8 cellular contexts compared by ENCODE assay signal in the genomic region with DNA sequence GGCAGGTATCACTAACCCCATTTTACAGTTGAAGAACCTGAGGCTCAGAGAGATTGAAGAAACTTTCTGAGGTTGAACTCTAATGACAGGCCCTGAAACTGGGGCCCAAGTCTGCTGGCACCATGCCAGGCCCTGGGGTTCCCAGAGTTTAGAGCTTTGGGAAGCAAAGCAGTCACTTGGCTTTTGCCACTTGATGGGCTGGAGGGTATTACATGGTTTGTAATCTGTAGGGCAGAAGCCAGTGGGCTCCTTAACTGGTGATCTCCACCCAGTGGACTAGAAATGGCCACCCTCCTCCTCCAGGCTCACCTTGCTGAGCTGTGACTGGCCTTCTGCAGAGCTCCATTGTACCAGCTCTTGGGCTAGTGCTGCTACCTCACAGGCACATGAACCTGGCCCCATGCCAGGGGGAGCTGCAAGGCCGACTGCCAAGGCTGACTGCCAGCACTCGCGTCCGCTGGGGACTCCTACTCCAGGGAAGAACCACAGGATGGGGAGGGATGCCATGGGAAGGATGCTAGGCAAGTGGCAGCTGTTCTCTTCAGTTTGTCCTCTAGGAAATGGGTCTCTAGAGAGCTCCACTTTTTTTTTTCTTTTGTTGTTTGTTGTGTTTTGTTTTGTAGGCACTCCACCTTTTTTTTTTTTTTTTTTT.
DNase-seq lines count a peak whose midpoint lies in the region; ATAC-seq lines count a peak whose summit lies in the region.

No MANE protein-coding gene starts in this region.

- H3K4me1 ChIP-seq in naive thymus-derived CD4-positive, alpha-beta T cell (ENCODE audit: control insufficient read depth in 2 of 2, insufficient read depth in 2 of 2, low read length in 2 of 2) = no peaks in the 10 kb centered on the region

- no peak overlapping the region for H3K27ac Mint-ChIP-seq in naive thymus-derived CD4-positive, alpha-beta T cell

- POLR2A ChIA-PET in naive thymus-derived CD4-positive, alpha-beta T cell (lab: Charles Lee) = no interaction called here

- H3K27me3 ChIP-seq in naive thymus-derived CD4-positive, alpha-beta T cell (ENCODE audit: control insufficient read depth in 2 of 2, insufficient read depth in 2 of 2, low read length in 2 of 2) = no peaks in the 10 kb centered on the region

- no peaks in the 10 kb centered on the region for H3K9me3 Mint-ChIP-seq in naive thymus-derived CD4-positive, alpha-beta T cell

- H3K27me3 Mint-ChIP-seq in naive thymus-derived CD4-positive, alpha-beta T cell = no peaks in the 10 kb centered on the region

- intact Hi-C loops in naive thymus-derived CD4-positive, alpha-beta T cell (cut with micrococcal nuclease) = no loop called here

- CTCF ChIA-PET in naive thymus-derived CD4-positive, alpha-beta T cell (lab: Charles Lee) = no interaction called here

- no peaks in the 10 kb centered on the region for H3K9me3 ChIP-seq in naive thymus-derived CD4-positive, alpha-beta T cell (ENCODE audit: control insufficient read depth in 2 of 3, low read length in 3 of 3)

- peak overlapping the region; percentile 31 for H3K27ac ChIP-seq in cingulate gyrus (ENCODE audit: low read depth, low read length)
- H3K27ac ChIP-seq in naive thymus-derived CD4-positive, alpha-beta T cell (ENCODE audit: low read depth, low read length) = no peak overlapping the region

- peaks cover 0 to 4% (median 0%) of the 10 kb centered on the region in 7 donors for H3K4me1 Mint-ChIP-seq in naive thymus-derived CD4-positive, alpha-beta T cell

- H3K4me3 Mint-ChIP-seq in naive thymus-derived CD4-positive, alpha-beta T cell = no peak overlapping the region

- no peak for ATAC-seq in naive thymus-derived CD4-positive, alpha-beta T cell
- ATAC-seq in HG03095 (IDR thresholded peaks at IDR 0.05; ENCODE audit: unreplicated experiment) (no peak), HG02973 (IDR thresholded peaks at IDR 0.05; ENCODE audit: unreplicated experiment) (no peak)

- H3K36me3 Mint-ChIP-seq in naive thymus-derived CD4-positive, alpha-beta T cell = peaks cover 0 to 26% (median 0%) of the 10 kb centered on the region in 5 donors

- H3K4me3 ChIP-seq in naive thymus-derived CD4-positive, alpha-beta T cell (ENCODE audit: low read length) = no peak overlapping the region

- DNase-seq in D341Med (ENCODE audit: low spot score) = peak; percentile 85
- DNase-seq in NCI-H2107 (lab: John Stamatoyannopoulos, UW) = peak; percentile 74
- peak; percentile 83 for DNase-seq in midbrain (lab: John Stamatoyannopoulos, UW)
- DNase-seq in naive thymus-derived CD4-positive, alpha-beta T cell = no peak
- no peak for DNase-seq in stimulated activated naive CD4-positive, alpha-beta T cell (lab: John Stamatoyannopoulos, UW)

- H3K36me3 ChIP-seq in naive thymus-derived CD4-positive, alpha-beta T cell (ENCODE audit: control insufficient read depth in 2 of 3, insufficient read depth in 3 of 3, low read length in 3 of 3) = peaks cover 0 to 34% (median 0%) of the 10 kb centered on the region in 3 experiments

Comparison
In these comparisons a context has a peak if more than half of its experiments do, and no peak if none do; other contexts are left out.
1. DNase-seq: peak in D341Med (single experiment), NCI-H2107 (single experiment) and midbrain (single experiment); none in naive thymus-derived CD4-positive, alpha-beta T cell (0 of 9) and stimulated activated naive CD4-positive, alpha-beta T cell (0 of 6).